Comparison of ENCODE assay signal across 8 cellular contexts in genomic region chr11:61947486-61948210, GRCh38.
DNase-seq lines count a peak whose midpoint lies in the region; ATAC-seq lines count a peak whose summit lies in the region.

No MANE protein-coding gene starts in this region.

- DNase-seq in AG08395 (ENCODE audit: low spot score) (peak; percentile 93), NCI-H2196 (lab: John Stamatoyannopoulos, UW; ENCODE audit: unreplicated experiment) (peak; percentile 90), UCSD-AML1 (lab: John Stamatoyannopoulos, UW; ENCODE audit: unreplicated experiment) (peak; percentile 75), brain pericyte (ENCODE audit: low read depth, low spot score) (peak; percentile 77), iPS-NIHi7 (ENCODE audit: extremely low spot score) (peak; percentile 93)
- DNase-seq in stimulated activated CD4-positive, alpha-beta T cell treated with anti-CD3 and anti-CD28 coated beads, Interleukin-12 subunit alpha, Interleukin-12 subunit beta, amount 100 ng/mL, for 48 hours (ENCODE audit: low read depth in 2 of 3, low spot score in 1 of 3): peak; percentile 55 to 61 (median 60)

- ATAC-seq in GM21723 (IDR thresholded peaks at IDR 0.05; ENCODE audit: unreplicated experiment) (peak; percentile 59), HG03469 (IDR thresholded peaks at IDR 0.05; ENCODE audit: unreplicated experiment) (no peak)
